Comparison of ENCODE assay signal across 1 cellular context in the genomic region with DNA sequence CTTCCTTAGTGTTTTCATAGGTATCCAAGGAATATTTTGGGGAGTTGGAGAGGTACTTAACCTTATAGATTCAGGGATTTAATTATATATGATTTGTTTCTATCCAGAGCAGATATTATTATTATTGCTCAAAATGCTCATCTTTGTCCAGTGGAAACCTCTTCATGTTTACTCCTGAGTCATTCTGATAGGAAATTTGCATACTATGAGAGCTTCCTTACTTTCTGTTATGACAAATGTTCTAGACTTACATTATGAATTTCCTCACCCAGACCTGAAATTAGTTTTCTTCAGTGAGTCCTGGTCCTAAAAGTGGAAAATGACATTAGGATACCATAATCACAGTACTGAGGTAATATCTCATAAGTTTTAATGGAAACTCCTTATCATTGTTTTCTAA.
TF ChIP-seq lines count a peak whose summit lies in the region.

No MANE protein-coding gene starts in this region.

TF ChIP-seq in GM12878, 131 proteins besides CTCF, POLR2A, EP300 and RAD21 (continued from another document):
- TF ChIP-seq NRF1 (conservative IDR thresholded peaks at IDR 0.05; ENCODE audit: low read depth, low read length), result no peak
- peak; percentile 78 for TF ChIP-seq JUNB (IDR thresholded peaks at IDR 0.05)
- no peak for TF ChIP-seq NR2C1 (IDR thresholded peaks at IDR 0.05)
- TF ChIP-seq GABPA (IDR thresholded peaks at IDR 0.05; ENCODE audit: low read depth), result no peak
- no peak for TF ChIP-seq MXI1 (IDR thresholded peaks at IDR 0.05; ENCODE audit: low read depth, low read length)
- no peak for TF ChIP-seq NR2C2 (IDR thresholded peaks at IDR 0.05; ENCODE audit: borderline replicate concordance, control insufficient read depth, insufficient read length, low read depth)
- no peak for TF ChIP-seq POLR2AphosphoS2 (IDR thresholded peaks at IDR 0.05; ENCODE audit: low read depth, low read length)
- TF ChIP-seq, protein P1, sequence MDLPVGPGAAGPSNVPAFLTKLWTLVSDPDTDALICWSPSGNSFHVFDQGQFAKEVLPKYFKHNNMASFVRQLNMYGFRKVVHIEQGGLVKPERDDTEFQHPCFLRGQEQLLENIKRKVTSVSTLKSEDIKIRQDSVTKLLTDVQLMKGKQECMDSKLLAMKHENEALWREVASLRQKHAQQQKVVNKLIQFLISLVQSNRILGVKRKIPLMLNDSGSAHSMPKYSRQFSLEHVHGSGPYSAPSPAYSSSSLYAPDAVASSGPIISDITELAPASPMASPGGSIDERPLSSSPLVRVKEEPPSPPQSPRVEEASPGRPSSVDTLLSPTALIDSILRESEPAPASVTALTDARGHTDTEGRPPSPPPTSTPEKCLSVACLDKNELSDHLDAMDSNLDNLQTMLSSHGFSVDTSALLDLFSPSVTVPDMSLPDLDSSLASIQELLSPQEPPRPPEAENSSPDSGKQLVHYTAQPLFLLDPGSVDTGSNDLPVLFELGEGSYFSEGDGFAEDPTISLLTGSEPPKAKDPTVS (IDR thresholded peaks at IDR 0.05; ENCODE audit: low read depth, low read length), result no peak
- no peak for TF ChIP-seq LARP7 (IDR thresholded peaks at IDR 0.05)
- TF ChIP-seq, protein P2, sequence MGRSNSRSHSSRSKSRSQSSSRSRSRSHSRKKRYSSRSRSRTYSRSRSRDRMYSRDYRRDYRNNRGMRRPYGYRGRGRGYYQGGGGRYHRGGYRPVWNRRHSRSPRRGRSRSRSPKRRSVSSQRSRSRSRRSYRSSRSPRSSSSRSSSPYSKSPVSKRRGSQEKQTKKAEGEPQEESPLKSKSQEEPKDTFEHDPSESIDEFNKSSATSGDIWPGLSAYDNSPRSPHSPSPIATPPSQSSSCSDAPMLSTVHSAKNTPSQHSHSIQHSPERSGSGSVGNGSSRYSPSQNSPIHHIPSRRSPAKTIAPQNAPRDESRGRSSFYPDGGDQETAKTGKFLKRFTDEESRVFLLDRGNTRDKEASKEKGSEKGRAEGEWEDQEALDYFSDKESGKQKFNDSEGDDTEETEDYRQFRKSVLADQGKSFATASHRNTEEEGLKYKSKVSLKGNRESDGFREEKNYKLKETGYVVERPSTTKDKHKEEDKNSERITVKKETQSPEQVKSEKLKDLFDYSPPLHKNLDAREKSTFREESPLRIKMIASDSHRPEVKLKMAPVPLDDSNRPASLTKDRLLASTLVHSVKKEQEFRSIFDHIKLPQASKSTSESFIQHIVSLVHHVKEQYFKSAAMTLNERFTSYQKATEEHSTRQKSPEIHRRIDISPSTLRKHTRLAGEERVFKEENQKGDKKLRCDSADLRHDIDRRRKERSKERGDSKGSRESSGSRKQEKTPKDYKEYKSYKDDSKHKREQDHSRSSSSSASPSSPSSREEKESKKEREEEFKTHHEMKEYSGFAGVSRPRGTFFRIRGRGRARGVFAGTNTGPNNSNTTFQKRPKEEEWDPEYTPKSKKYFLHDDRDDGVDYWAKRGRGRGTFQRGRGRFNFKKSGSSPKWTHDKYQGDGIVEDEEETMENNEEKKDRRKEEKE (IDR thresholded peaks at IDR 0.05), result no peak
- TF ChIP-seq BRCA1 (IDR thresholded peaks at IDR 0.05; ENCODE audit: low read depth, low read length), result no peak
- TF ChIP-seq EED (IDR thresholded peaks at IDR 0.05; ENCODE audit: low read depth), result no peak
